In genomic region chr22:46069518-46070214, GRCh38 we compare ENCODE assay signal across 8 cellular contexts.
DNase-seq lines count a peak whose midpoint lies in the region; TF ChIP-seq lines count a peak whose summit lies in the region.

No MANE protein-coding gene starts in this region.

- H3K9me2 ChIP-seq in DOHH2 (replicated peaks; ENCODE audit: control insufficient read depth, low read length): no peaks in the 10 kb centered on the region

- peak overlapping the region; percentile 82 for H3K4me2 ChIP-seq in DOHH2 (ENCODE audit: low read length)

- peak overlapping the region; percentile 80 for H3K4me3 ChIP-seq in DOHH2 (ENCODE audit: low read length)
- H3K4me3 ChIP-seq in SK-N-MC: peak overlapping the region; percentile 89
- H3K4me3 ChIP-seq in cardiac fibroblast (replicated peaks in 1 of 2; ENCODE audit: low read depth in 2 of 2, low read length in 2 of 2): peak overlapping the region; percentile 65 to 68

- peaks cover 33% of the 10 kb centered on the region for H3F3A ChIP-seq in DOHH2 (ENCODE audit: control insufficient read depth, insufficient read depth)

- H3K4me1 ChIP-seq in DOHH2 (ENCODE audit: control insufficient read depth, low read length): peaks cover 25% of the 10 kb centered on the region

- no peaks in the 10 kb centered on the region for H4K20me1 ChIP-seq in DOHH2 (ENCODE audit: control insufficient read depth, insufficient read depth, low read depth, low read length)

- H3K9me3 ChIP-seq in DOHH2 (ENCODE audit: control insufficient read depth, insufficient read depth, low read length): no peaks in the 10 kb centered on the region
- no peaks in the 10 kb centered on the region for H3K9me3 ChIP-seq in SK-N-MC (ENCODE audit: low read depth, low read length)

- no peaks in the 10 kb centered on the region for H3K36me3 ChIP-seq in DOHH2 (ENCODE audit: control insufficient read depth, low read length)
- peaks cover 24% of the 10 kb centered on the region for H3K36me3 ChIP-seq in SK-N-MC (ENCODE audit: insufficient read depth, low read length)

- H3K27me3 ChIP-seq in DOHH2 (ENCODE audit: control insufficient read depth, low read length): peaks cover 36% of the 10 kb centered on the region

- peaks cover 22% of the 10 kb centered on the region for H3K79me2 ChIP-seq in DOHH2 (ENCODE audit: control insufficient read depth, low read length)

- H3K9ac ChIP-seq in SK-N-MC (ENCODE audit: insufficient read length): peak overlapping the region; percentile 98

- TF ChIP-seq CTCF in DOHH2 (IDR thresholded peaks at IDR 0.05; ENCODE audit: low read depth, low read length, poor library complexity, severe bottlenecking): no peak
- TF ChIP-seq CTCF in cardiac fibroblast (IDR thresholded peaks at IDR 0.05; ENCODE audit: low read depth, low read length): no peak

- peak; percentile 65 to 76 for DNase-seq in Kasumi-1 (lab: John Stamatoyannopoulos, UW)
- DNase-seq in SK-N-MC (ENCODE audit: low read depth, low spot score): peak; percentile 95
- peak; percentile 95 to 96 for DNase-seq in cardiac fibroblast (ENCODE audit: low read depth in 2 of 2)
- peak; percentile 94 for DNase-seq in kidney glomerular epithelial cell (lab: John Stamatoyannopoulos, UW)
- peak; percentile 31 to 38 for DNase-seq in stimulated activated CD4-positive, alpha-beta T cell treated with anti-CD3 and anti-CD28 coated beads, Interleukin-2, amount 100 ng/mL, for 48 hours
- no peak for DNase-seq in hepatic stellate cell (ENCODE audit: low spot score)
- DNase-seq in cerebellar cortex (ENCODE audit: low spot score): no peak

- H3K27ac ChIP-seq in DOHH2 (ENCODE audit: low read depth, low read length) (peak overlapping the region; percentile 43), SK-N-MC (peak overlapping the region; percentile 100)

Comparison
In these comparisons a context has a peak if more than half of its experiments do, and no peak if none do; other contexts are left out.
1. DNase-seq: peak in Kasumi-1 (2 of 2), SK-N-MC (single experiment), cardiac fibroblast (2 of 2), kidney glomerular epithelial cell (single experiment) and stimulated activated CD4-positive, alpha-beta T cell treated with anti-CD3 and anti-CD28 coated beads, Interleukin-2, amount 100 ng/mL, for 48 hours (2 of 2); none in hepatic stellate cell (single experiment) and cerebellar cortex (single experiment).
2. Peak in every context shown above with its lines, with median percentiles within 50 percentile points of each other: H3K4me3 ChIP-seq.